9 cellular contexts compared by ENCODE assay signal in genomic region chr17:48547839-48548686, GRCh38. TPM values are rescaled to one million over a fixed set of nuclear protein-coding genes. Genes with fewer than 3 reads are reported as not detected.
A peak's percentile ranks its signal among the peaks of the same experiment; 100 is the strongest.
DNase-seq lines count a peak whose midpoint lies in the region; ATAC-seq, FAIRE-seq and TF ChIP-seq lines count a peak whose summit lies in the region.
"Had no signal": no experiment of that assay in that cellular context is flagged by ENCODE, and none has a peak within 500 bp of the region (broad histone marks: within the 10 kb centered on the region; RNA-seq: fewer than 3 reads in every experiment).

No MANE protein-coding gene starts in this region.

- 9% methylated on average over 17 of the region's 27 CpGs for WGBS in mesenchymal stem cell
- 35 to 39% methylated on average over 27 of the region's 27 CpGs for WGBS in pancreas, 2 donors

- H3K4me2 ChIP-seq in mesenchymal stem cell (ENCODE audit: low read length, poor library complexity, severe bottlenecking) = peak overlapping the region; percentile 46

- no peak overlapping the region for H2AFZ ChIP-seq in mesenchymal stem cell (ENCODE audit: low read depth, low read length)

- peak overlapping the region; percentile 27 for H4K8ac ChIP-seq in mesenchymal stem cell (ENCODE audit: low read length)

- peak overlapping the region; percentile 100 for H3K9ac ChIP-seq in mesenchymal stem cell (ENCODE audit: low read length)

- H3K4me1 ChIP-seq in mesenchymal stem cell (ENCODE audit: control insufficient read depth, insufficient read depth, low read depth, low read length) = peaks cover 32% of the 10 kb centered on the region
- peaks cover 12 to 17% of the 10 kb centered on the region in 2 donors for H3K4me1 ChIP-seq in uterus
- H3K4me1 ChIP-seq in pancreas = no peaks in the 10 kb centered on the region

- H3K23ac ChIP-seq in mesenchymal stem cell (ENCODE audit: low read length in 2 of 2) = no peak overlapping the region

- peak overlapping the region; percentile 76 for H2BK5ac ChIP-seq in mesenchymal stem cell (ENCODE audit: low read depth, low read length, poor library complexity, severe bottlenecking)

- FAIRE-seq in pancreas (lab: Jason Lieb, UNC) = no peak

- peaks cover 2% of the 10 kb centered on the region for H3K79me1 ChIP-seq in mesenchymal stem cell (replicated peaks; ENCODE audit: low read length, poor library complexity, severe bottlenecking)

- H3K14ac ChIP-seq in mesenchymal stem cell (ENCODE audit: low read length in 2 of 2) = no peak overlapping the region

- H2AK5ac ChIP-seq in mesenchymal stem cell (ENCODE audit: low read length, severe bottlenecking) = peak overlapping the region; percentile 98

- no peak for TF ChIP-seq POLR2A in uterus (IDR thresholded peaks at IDR 0.05)

- ATAC-seq in pancreas (no peak), GM18517 (IDR thresholded peaks at IDR 0.05; ENCODE audit: unreplicated experiment) (no peak)

- H3K4ac ChIP-seq in mesenchymal stem cell (ENCODE audit: low read depth in 1 of 2, low read length in 2 of 2) = peak overlapping the region; percentile 52 to 88

- H3K27me3 ChIP-seq in mesenchymal stem cell (ENCODE audit: control insufficient read depth in 1 of 2, insufficient read depth in 1 of 2, low read length in 2 of 2) = no peaks in the 10 kb centered on the region
- H3K27me3 ChIP-seq in uterus = no peaks in the 10 kb centered on the region
- peaks cover 0 to 26% (median 2%) of the 10 kb centered on the region in 4 donors for H3K27me3 ChIP-seq in pancreas

- H2BK15ac ChIP-seq in mesenchymal stem cell (ENCODE audit: low read depth, poor library complexity, severe bottlenecking) = no peak overlapping the region

- H2BK120ac ChIP-seq in mesenchymal stem cell (ENCODE audit: low read depth, low read length) = peak overlapping the region; percentile 69

- no peak for TF ChIP-seq CTCF in uterus (IDR thresholded peaks at IDR 0.05)
- no peak for TF ChIP-seq CTCF in foreskin fibroblast (IDR thresholded peaks at IDR 0.05; ENCODE audit: low read depth, low read length)
- no peak for TF ChIP-seq CTCF in pancreas (IDR thresholded peaks at IDR 0.05)

- H3K9me3 ChIP-seq in mesenchymal stem cell (ENCODE audit: control insufficient read depth, low read length) (no peaks in the 10 kb centered on the region), uterus (no peaks in the 10 kb centered on the region), pancreas (no peaks in the 10 kb centered on the region)

- H3K18ac ChIP-seq in mesenchymal stem cell (ENCODE audit: low read depth in 1 of 2, low read length in 2 of 2) = peak overlapping the region; percentile 59 to 78

- intact Hi-C loops in uterus (cut with DNase I; ENCODE audit: low total_unique reads) = no loop called here
- intact Hi-C loops in pancreas (cut with DNase I) = no loop called here

- H2BK12ac ChIP-seq in mesenchymal stem cell (ENCODE audit: low read length in 2 of 2) = no peak overlapping the region

- peaks cover 31 to 34% of the 10 kb centered on the region in 2 experiments for H3K36me3 ChIP-seq in mesenchymal stem cell (ENCODE audit: control insufficient read depth in 1 of 2, insufficient read depth in 2 of 2, low read depth in 1 of 2, low read length in 2 of 2)
- no peaks in the 10 kb centered on the region for H3K36me3 ChIP-seq in uterus
- no peaks in the 10 kb centered on the region for H3K36me3 ChIP-seq in pancreas

- peak; percentile 56 for DNase-seq in stimulated activated CD4-positive, alpha-beta T cell treated with anti-CD3 and anti-CD28 coated beads, Interleukin-15, amount 100 ng/mL, for 24 hours
- no peak for DNase-seq in stimulated activated CD4-positive, alpha-beta T cell treated with anti-CD3 and anti-CD28 coated beads, Interleukin-12 subunit alpha, Interleukin-12 subunit beta, amount 100 ng/mL, for 4 hours
- DNase-seq in amniotic epithelial cell (ENCODE audit: low read depth) (peak; percentile 77), mesenchymal stem cell (peak; percentile 86), uterus (no peak), foreskin fibroblast (no peak), pancreas (no peak)

- H4K91ac ChIP-seq in mesenchymal stem cell (ENCODE audit: low read length) = no peak overlapping the region

- H3K27ac ChIP-seq in mesenchymal stem cell (ENCODE audit: low read length, poor library complexity, severe bottlenecking) (peak overlapping the region; percentile 93), uterus (peak overlapping the region; percentile 93 to 97), pancreas (peak overlapping the region in 1 of 4 donors; percentile 12)

- H3K4me3 ChIP-seq in mesenchymal stem cell (ENCODE audit: insufficient read depth in 1 of 2, low read depth in 1 of 2, low read length in 2 of 2) = peak overlapping the region in 1 of 2 experiments; percentile 97
- H3K4me3 ChIP-seq in uterus = peak overlapping the region; percentile 0 to 15
- no peak overlapping the region for H3K4me3 ChIP-seq in foreskin fibroblast (ENCODE audit: low read depth in 1 of 2, low read length in 2 of 2)
- peak overlapping the region in 1 of 4 donors; percentile 7 for H3K4me3 ChIP-seq in pancreas

RNA-seq across cellular contexts. Expression of gene HOXB2, which starts 3.2 kb away (rescaled TPM):
- polyA plus RNA-seq in mesenchymal stem cell (2013, experiment 1 of 2) = 51.3 TPM
- polyA plus RNA-seq in mesenchymal stem cell (2013, experiment 2 of 2) = 53.0 TPM
- total RNA-seq in uterus (10 to 100 TPM in 3 of 4 donors, 1 to 10 TPM in 1; 4.6 to 24.4 (median 17.4) TPM), pancreas (1 to 10 TPM in 3 of 6 donors, under 1 TPM in 3; 0.39 to 5.1 (median 1.3) TPM)
- polyA plus RNA-seq in pancreas = 1 to 10 TPM; 2.2 to 4.6 TPM

RNA-seq across cellular contexts. Expression of gene HOXB1, which starts 17.3 kb away (rescaled TPM):
- polyA plus RNA-seq in mesenchymal stem cell (2013, experiment 1 of 2) = not detected
- not detected for polyA plus RNA-seq in mesenchymal stem cell (2013, experiment 2 of 2)
- not detected for total RNA-seq in uterus
- total RNA-seq in pancreas = not detected
- not detected for polyA plus RNA-seq in pancreas
- polyA plus RNA-seq: IgD-negative memory B cell had no signal

RNA-seq across cellular contexts. Expression of gene HOXB4, which starts 30.1 kb away (rescaled TPM):
- polyA plus RNA-seq in mesenchymal stem cell (2013, experiment 1 of 2) = 5.9 TPM
- polyA plus RNA-seq in mesenchymal stem cell (2013, experiment 2 of 2) = 5.9 TPM
- total RNA-seq in uterus (1 to 10 TPM in 2 of 4 donors, under 1 TPM in 1, not detected in 1; 0.88 to 6.9 (median 5.5) TPM), pancreas (1 to 10 TPM in 1 of 6 donors, under 1 TPM in 5; 0.22 to 2.5 (median 0.57) TPM)
- polyA plus RNA-seq in pancreas = under 1 TPM; 0.89 to 0.91 TPM

RNA-seq across cellular contexts. Expression of gene HOXB3, which starts 42.0 kb away (rescaled TPM):
- polyA plus RNA-seq in mesenchymal stem cell (2013, experiment 1 of 2) = 39.4 TPM
- 35.7 TPM for polyA plus RNA-seq in mesenchymal stem cell (2013, experiment 2 of 2)
- total RNA-seq in uterus (10 to 100 TPM; 10.6 to 30.0 (median 18.0) TPM), pancreas (1 to 10 TPM; 1.1 to 5.6 (median 1.6) TPM)
- 1 to 10 TPM; 3.3 to 5.6 TPM for polyA plus RNA-seq in pancreas

RNA-seq across cellular contexts. Expression of gene HOXB5, which starts 45.5 kb away (rescaled TPM):
- 15.0 TPM for polyA plus RNA-seq in mesenchymal stem cell (2013, experiment 1 of 2)
- 14.1 TPM for polyA plus RNA-seq in mesenchymal stem cell (2013, experiment 2 of 2)
- total RNA-seq in uterus (1 to 10 TPM in 1 of 4 donors, under 1 TPM in 2, not detected in 1; 0.55 to 2.5 (median 0.59) TPM), pancreas (under 1 TPM; 0.19 to 0.90 (median 0.26) TPM)
- 1 to 10 TPM in 1 of 2 donors, under 1 TPM in 1; 0.80 to 1.0 TPM for polyA plus RNA-seq in pancreas
- polyA plus RNA-seq: IgD-negative memory B cell had no signal

Comparison
In these comparisons a context has a peak if more than half of its experiments do, and no peak if none do; other contexts are left out.
1. DNase-seq: peak in stimulated activated CD4-positive, alpha-beta T cell treated with anti-CD3 and anti-CD28 coated beads, Interleukin-15, amount 100 ng/mL, for 24 hours (single experiment), amniotic epithelial cell (single experiment) and mesenchymal stem cell (single experiment); none in stimulated activated CD4-positive, alpha-beta T cell treated with anti-CD3 and anti-CD28 coated beads, Interleukin-12 subunit alpha, Interleukin-12 subunit beta, amount 100 ng/mL, for 4 hours (single experiment), uterus (0 of 2), foreskin fibroblast (0 of 2) and pancreas (0 of 6).
2. H3K4me3 ChIP-seq: peak in uterus (2 of 2); none in foreskin fibroblast (0 of 2).